ENCODE assay signal across 8 cellular contexts in genomic region chr1:15617874-15618684, GRCh38. TPM values are rescaled to one million over a fixed set of nuclear protein-coding genes. Genes with fewer than 3 reads are reported as not detected.
DNase-seq lines count a peak whose midpoint lies in the region; ATAC-seq and TF ChIP-seq lines count a peak whose summit lies in the region.

No MANE protein-coding gene starts in this region.

- H3K36me3 ChIP-seq in HCT116 (ENCODE audit: control insufficient read depth in 1 of 2, insufficient read depth in 2 of 2, low read length in 2 of 2) = peaks cover 0 to 13% of the 10 kb centered on the region in 2 experiments; a peak in 1 of 4 replicates
- H3K36me3 ChIP-seq in MG63 = peaks cover 5% of the 10 kb centered on the region
- H3K36me3 ChIP-seq in mucosa of stomach (ENCODE audit: control insufficient read depth, insufficient read depth, low read length) = no peaks in the 10 kb centered on the region
- no peaks in the 10 kb centered on the region for H3K36me3 ChIP-seq in tibial nerve

- H3K27me3 ChIP-seq in HCT116 (ENCODE audit: insufficient read depth, low read length) = no peaks in the 10 kb centered on the region
- H3K27me3 ChIP-seq in MG63 = no peaks in the 10 kb centered on the region
- H3K27me3 ChIP-seq in mucosa of stomach (ENCODE audit: control insufficient read depth, insufficient read depth, low read length) = no peaks in the 10 kb centered on the region
- no peaks in the 10 kb centered on the region for H3K27me3 ChIP-seq in tibial nerve

- H3K9me3 Mint-ChIP-seq in WTC11 = no peaks in the 10 kb centered on the region

- intact Hi-C loops in HCT116 (cut with micrococcal nuclease) = loop anchor here (5.0 kb wide), 1 partner anchor 91 kb away; the partner anchor contains the start of gene DNAJC16

- DNase-seq in GM13976 (ENCODE audit: low spot score) (peak; percentile 62), HCT116 (ENCODE audit: low read depth, low spot score) (no peak), MG63 (peak; percentile 57), WTC11 (ENCODE audit: low spot score) (no peak), epithelial cell of esophagus (ENCODE audit: low read depth) (peak; percentile 89), tibial nerve (ENCODE audit: low spot score in 2 of 2) (peak in 1 of 2 donors; percentile 10), NCI-H1436 treated with DMSO at 0.1 percent for 48 hours (lab: John Stamatoyannopoulos, UW) (no peak)

- no peaks in the 10 kb centered on the region for H3K9me2 ChIP-seq in HCT116 (ENCODE audit: insufficient read depth)

- RAD21 ChIA-PET in HCT116 (lab: Charles Lee; ENCODE audit: low non-redundant PET in 1 of 2, low total read pairs in 2 of 2, uncharacterized antibody in 2 of 2, unreplicated experiment in 2 of 2) = no interaction called here

- H3K4me1 Mint-ChIP-seq in WTC11 = peaks cover 33% of the 10 kb centered on the region

- no peak for TF ChIP-seq EP300 in tibial nerve (IDR thresholded peaks at IDR 0.05)

- H3K4me3 ChIP-seq in HCT116 (replicated peaks in 1 of 2; ENCODE audit: low read depth in 1 of 2, low read length in 2 of 2) (peak overlapping the region; percentile 97), MG63 (peak overlapping the region; percentile 98), epithelial cell of esophagus (ENCODE audit: low read length) (peak overlapping the region; percentile 97), mucosa of stomach (ENCODE audit: low read length) (peak overlapping the region; percentile 23), tibial nerve (peak overlapping the region; percentile 85 to 98 (median 89))

- H3K36me3 Mint-ChIP-seq in WTC11 = no peaks in the 10 kb centered on the region

- H3K4me3 Mint-ChIP-seq in WTC11 = peak overlapping the region; percentile 95

- no TSS peak for BruUV-seq in HCT116 (replicated peaks; lab: Mats Ljungman, UMichigan)

- 0% methylated on average over 18 of the region's 18 CpGs for WGBS in tibial nerve, 2 donors

- TF ChIP-seq CTCF in GM13976 (IDR thresholded peaks at IDR 0.05; ENCODE audit: borderline replicate concordance, control extremely low read depth, extremely low read depth, insufficient read depth, missing control alignments) (no peak), HCT116 (IDR thresholded peaks at IDR 0.05 in 2 of 3, conservative IDR thresholded peaks at IDR 0.05 in 1 of 3; ENCODE audit: borderline replicate concordance in 1 of 3, insufficient read depth in 1 of 3, low read depth in 2 of 3, low read length in 2 of 3) (no peak), WTC11 (IDR thresholded peaks at IDR 0.05) (no peak), epithelial cell of esophagus (IDR thresholded peaks at IDR 0.05; ENCODE audit: insufficient read depth, low read depth, low read length, missing control alignments) (no peak), tibial nerve (IDR thresholded peaks at IDR 0.05) (no peak)

- H3K9ac ChIP-seq in HCT116 (ENCODE audit: low read length) (peak overlapping the region; percentile 98), mucosa of stomach (ENCODE audit: low read length) (peak overlapping the region; percentile 80)

- H3K27ac ChIP-seq in HCT116 (ENCODE audit: low read depth, low read length) (peak overlapping the region; percentile 91), tibial nerve (peak overlapping the region; percentile 92 to 99 (median 97))

- H3K27ac Mint-ChIP-seq in WTC11 = peak overlapping the region; percentile 84

- H4K20me1 ChIP-seq in HCT116 (ENCODE audit: insufficient read depth) = peaks cover 8% of the 10 kb centered on the region; the same call in 1 of the 2 replicates

- CTCF ChIA-PET in HCT116 (lab: Charles Lee) (interaction anchor here (0.6 kb wide), 1 partner anchor 521 kb away, joined by 3 read pairs; no protein-coding TSS in a partner anchor), WTC11 (lab: Charles Lee) (interaction anchor here (0.5 to 2.5 kb wide), 6 partner anchors 10 to 216 kb away, joined by 3 to 7 read pairs (median 4); partner anchors contain the start of gene AGMAT)

- H3K4me2 ChIP-seq in HCT116 (ENCODE audit: low read length) = peak overlapping the region; percentile 89

- ATAC-seq in HCT116 (peak; percentile 43), WTC11 (peak; percentile 6)

- H3K4me1 ChIP-seq in HCT116 (ENCODE audit: control insufficient read depth in 1 of 2, insufficient read depth in 2 of 2, low read length in 2 of 2) (peaks cover 8 to 33% of the 10 kb centered on the region in 2 experiments), mucosa of stomach (ENCODE audit: control insufficient read depth, insufficient read depth, low read length) (peaks cover 35% of the 10 kb centered on the region), tibial nerve (peaks cover 0 to 57% (median 38%) of the 10 kb centered on the region in 4 donors)

- no peak for TF ChIP-seq POLR2A in HCT116 (IDR thresholded peaks at IDR 0.05; ENCODE audit: borderline replicate concordance, extremely low read depth, insufficient read depth, insufficient read length)
- TF ChIP-seq POLR2A in tibial nerve (IDR thresholded peaks at IDR 0.05) = no peak

- H3K79me2 ChIP-seq in HCT116 (ENCODE audit: insufficient read depth, low read length) = peaks cover 57% of the 10 kb centered on the region

- TF ChIP-seq RAD21 in HCT116 (IDR thresholded peaks at IDR 0.05; ENCODE audit: low read depth) = no peak

- POLR2A ChIA-PET in HCT116 (lab: Charles Lee) (interaction anchor here (1.3 kb wide), 1 partner anchor 21 kb away, joined by 5 read pairs; no protein-coding TSS in a partner anchor), WTC11 (lab: Charles Lee) (interaction anchor here (0.8 to 1.1 kb wide), 2 partner anchors 13 to 15 kb away, joined by 3 to 7 read pairs; no protein-coding TSS in a partner anchor)

- H3K9me3 ChIP-seq in HCT116 (ENCODE audit: control insufficient read depth in 1 of 2, insufficient read depth in 1 of 2, low read depth in 1 of 2, low read length in 2 of 2) = no peaks in the 10 kb centered on the region
- no peaks in the 10 kb centered on the region for H3K9me3 ChIP-seq in MG63
- no peaks in the 10 kb centered on the region for H3K9me3 ChIP-seq in mucosa of stomach (ENCODE audit: control insufficient read depth, low read length)
- no peaks in the 10 kb centered on the region for H3K9me3 ChIP-seq in tibial nerve

- H2AFZ ChIP-seq in HCT116 (ENCODE audit: low read depth, low read length, poor library complexity, severe bottlenecking) = no peak overlapping the region

- no peaks in the 10 kb centered on the region for H3K27me3 Mint-ChIP-seq in WTC11 (ENCODE audit: low read depth)

- in situ Hi-C loops in GM13976 (cut with MboI; ENCODE audit: low sequenced_read_pairs, unreplicated experiment) = no loop called here

TF ChIP-seq in HCT116, 20 proteins besides CTCF, POLR2A, EP300 and RAD21:
- TF ChIP-seq MAX (IDR thresholded peaks at IDR 0.05) (peak; percentile 9; the same call in 1 of the 2 replicates), SP1 (IDR thresholded peaks at IDR 0.05; ENCODE audit: low read depth) (no peak), ZFX (IDR thresholded peaks at IDR 0.05) (peak; percentile 71)

TF ChIP-seq in WTC11, 78 proteins besides CTCF, POLR2A, EP300 and RAD21:
- TF ChIP-seq MAX (CRISPR knock-in tag; IDR thresholded peaks at IDR 0.05) (0 out of 2 replicates have a peak, but pooled peaks have one; percentile 19), ZNF396 (CRISPR knock-in tag; IDR thresholded peaks at IDR 0.05; ENCODE audit: borderline replicate concordance) (no peak), NR3C1 (CRISPR knock-in tag; conservative IDR thresholded peaks at IDR 0.05; ENCODE audit: low read depth) (no peak)

RNA-seq across cellular contexts. Expression of gene DDI2, which starts 0.8 kb away (rescaled TPM):
- total RNA-seq in HCT116 (2021; ENCODE audit: unreplicated experiment) (26.3 TPM), WTC11 (2021) (33.8 to 34.2 TPM (median 33.8 TPM) in 3 replicates), tibial nerve (10 to 100 TPM; 41.7 to 79.8 (median 61.8) TPM)
- 4.9 and 6.1 TPM in 2 replicates for polyA plus RNA-seq in HCT116 (2012)
- 1.8 and 7.6 TPM in 2 replicates for total RNA-seq in MG63 (2014; rRNA removed; shearing (Covaris generic); ENCODE audit: low replicate concordance)

RNA-seq across cellular contexts. Expression of gene AGMAT, which starts 33.2 kb away (rescaled TPM):
- not detected for total RNA-seq in HCT116 (2021; ENCODE audit: unreplicated experiment)
- not detected in 2 replicates for polyA plus RNA-seq in HCT116 (2012)
- total RNA-seq in MG63 (2014; rRNA removed; shearing (Covaris generic); ENCODE audit: low replicate concordance) = 0.84 and 1.1 TPM in 2 replicates
- 4.9 to 5.6 TPM (median 5.5 TPM) in 3 replicates for total RNA-seq in WTC11 (2021)
- total RNA-seq in tibial nerve = not detected

Comparison
In these comparisons a context has a peak if more than half of its experiments do, and no peak if none do; other contexts are left out.
1. DNase-seq: peak in GM13976 (single experiment), MG63 (single experiment) and epithelial cell of esophagus (single experiment); none in HCT116 (single experiment), WTC11 (single experiment) and NCI-H1436 treated with DMSO at 0.1 percent for 48 hours (single experiment).
2. H3K4me3 ChIP-seq: peak in every context shown above with its lines; median percentile 98 in MG63; 97 in HCT116; 97 in epithelial cell of esophagus; 89 in tibial nerve; 23 in mucosa of stomach.